8 cellular contexts compared by ENCODE assay signal in genomic region chr10:129157185-129157584, GRCh38.
"Had no signal": no experiment of that assay in that cellular context is flagged by ENCODE, and none has a peak within 500 bp of the region (broad histone marks: within the 10 kb centered on the region; RNA-seq: fewer than 3 reads in every experiment).

No MANE protein-coding gene starts in this region.

- ATAC-seq: GM12878 had no signal

- FAIRE-seq: G401.6, GM12878, GM12891, GM12892, GM18507, GM19239 had no signal

- DNase-seq: GDM1, GF-D8 had no signal

- H3K4me3 ChIP-seq: GM12878 had no signal
